In genomic region chr19:48968179-48968661, GRCh38 we compare ENCODE assay signal across 1 cellular context.
A peak's percentile ranks its signal among the peaks of the same experiment; 100 is the strongest.
TF ChIP-seq lines count a peak whose summit lies in the region.

No MANE protein-coding gene starts in this region.

TF ChIP-seq in A549, 52 proteins besides CTCF, POLR2A, EP300 and RAD21 (continued from another document):
- TF ChIP-seq MAX (IDR thresholded peaks at IDR 0.05) (no peak), PBX3 (IDR thresholded peaks at IDR 0.05) (no peak; the same call in 1 of the 2 replicates), ZC3H11A (IDR thresholded peaks at IDR 0.05) (no peak), HOXB13 (CRISPR knock-in tag; IDR thresholded peaks at IDR 0.05; ENCODE audit: low read depth) (0 out of 2 replicates have a peak, but pooled peaks have one; percentile 38), GATA3 (IDR thresholded peaks at IDR 0.05; ENCODE audit: borderline replicate concordance) (no peak), EHF (CRISPR knock-in tag; IDR thresholded peaks at IDR 0.05) (peak; percentile 69; the same call in 1 of the 2 replicates), E2F6 (IDR thresholded peaks at IDR 0.05; ENCODE audit: borderline replicate concordance, low read depth) (no peak), SREBF2 (IDR thresholded peaks at IDR 0.05) (no peak), ZSCAN20 (CRISPR knock-in tag; IDR thresholded peaks at IDR 0.05) (0 out of 2 replicates have a peak, but pooled peaks have one; percentile 37), CHD2 (IDR thresholded peaks at IDR 0.05; ENCODE audit: low read length, partially characterized antibody) (no peak), CHD4 (IDR thresholded peaks at IDR 0.05; ENCODE audit: borderline replicate concordance) (no peak), HMGXB4 (CRISPR knock-in tag; IDR thresholded peaks at IDR 0.05; ENCODE audit: borderline replicate concordance) (peak; percentile 9; the same call in 1 of the 2 replicates), EHMT2 (IDR thresholded peaks at IDR 0.05; ENCODE audit: low read depth) (no peak), RFX5 (IDR thresholded peaks at IDR 0.05) (no peak), JUNB (IDR thresholded peaks at IDR 0.05) (no peak), MAZ (IDR thresholded peaks at IDR 0.05; ENCODE audit: borderline replicate concordance, low read depth, low read length) (no peak; the same call in 1 of the 2 replicates), CBX2 (IDR thresholded peaks at IDR 0.05; ENCODE audit: borderline replicate concordance, low read depth) (no peak), KDM1A (IDR thresholded peaks at IDR 0.05; ENCODE audit: low read depth) (no peak)
TF ChIP-seq in A549: peak in this region for 13.
